In the genomic region with DNA sequence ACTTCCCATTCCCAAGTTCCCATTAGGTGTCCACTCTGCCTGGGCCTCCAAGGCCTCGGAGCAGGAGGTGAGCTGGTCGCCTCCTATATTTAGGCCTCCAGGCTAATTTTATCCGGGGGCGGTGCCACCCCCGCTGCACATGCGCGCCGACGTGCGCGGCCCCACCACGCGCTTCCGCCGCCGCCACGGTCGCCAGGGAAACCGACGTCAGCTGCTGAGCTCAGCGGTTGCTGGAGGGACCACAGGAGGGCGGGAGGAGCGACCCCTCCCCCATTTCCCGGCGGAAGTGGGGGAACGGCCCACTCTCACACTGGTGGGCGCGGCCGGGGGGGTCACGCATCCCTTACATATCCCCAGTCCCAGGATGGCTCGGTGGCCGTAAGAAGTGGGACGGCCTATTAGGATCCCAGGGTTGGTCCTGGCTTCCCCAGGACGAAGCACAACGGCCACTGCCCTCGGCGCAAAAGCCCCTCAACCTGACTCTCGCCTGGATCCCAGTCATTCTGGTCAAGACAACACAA, we compare ENCODE assay signal across 8 cellular contexts. TPM values are rescaled to one million over a fixed set of nuclear protein-coding genes. Genes with fewer than 3 reads are reported as not detected.
DNase-seq lines count a peak whose midpoint lies in the region; ATAC-seq and TF ChIP-seq lines count a peak whose summit lies in the region.

No MANE protein-coding gene starts in this region.

- no peak for ATAC-seq in GM21723 (IDR thresholded peaks at IDR 0.05; ENCODE audit: unreplicated experiment)

- H3K36me3 Mint-ChIP-seq in activated CD4-positive, alpha-beta memory T cell treated with anti-CD3 and anti-CD28 coated beads for 36 hours, result peaks cover 19% of the 10 kb centered on the region

- no peaks in the 10 kb centered on the region for H3K9me3 Mint-ChIP-seq in activated CD4-positive, alpha-beta memory T cell treated with anti-CD3 and anti-CD28 coated beads for 36 hours

- H3K4me3 ChIP-seq in HFF-Myc (replicated peaks; ENCODE audit: low read depth, low read length) (peak overlapping the region; percentile 82), dorsolateral prefrontal cortex (peak overlapping the region; percentile 61 to 98 (median 88)), lower leg skin (ENCODE audit: low read depth, poor library complexity, severe bottlenecking) (peak overlapping the region; percentile 71)

- DNase-seq in GM04503 (ENCODE audit: low read depth), result peak; percentile 55
- no peak for DNase-seq in HFF-Myc (ENCODE audit: extremely low read depth, low read depth)
- DNase-seq in NCI-H2196 treated with DMSO at 0.1 percent for 48 hours (lab: John Stamatoyannopoulos, UW; ENCODE audit: unreplicated experiment), result peak; percentile 17
- DNase-seq in activated CD4-positive, alpha-beta memory T cell treated with anti-CD3 and anti-CD28 coated beads for 36 hours, result peak; percentile 92
- DNase-seq in dorsolateral prefrontal cortex, result peak; percentile 63 to 92 (median 88)
- DNase-seq in lower leg skin (ENCODE audit: low spot score in 2 of 2), result peak; percentile 83 to 98
- DNase-seq in stimulated activated CD4-positive, alpha-beta T cell treated with anti-CD3 and anti-CD28 coated beads, Interleukin-4, amount 100 ng/mL, for 1 hour, result peak; percentile 87

- H3K4me3 Mint-ChIP-seq in activated CD4-positive, alpha-beta memory T cell treated with anti-CD3 and anti-CD28 coated beads for 36 hours, result peak overlapping the region; percentile 83

- H3K27me3 ChIP-seq in dorsolateral prefrontal cortex, result no peaks in the 10 kb centered on the region

- 8 to 21% methylated on average over 12 to 38 of the region's 38 CpGs for WGBS in lower leg skin, 2 donors

- no peak for TF ChIP-seq CTCF in HFF-Myc (IDR thresholded peaks at IDR 0.05; ENCODE audit: low read depth, low read length, missing control alignments)
- peak in 10 of 56 donors; percentile 9 to 26 (median 17) for TF ChIP-seq CTCF in dorsolateral prefrontal cortex (IDR thresholded peaks at IDR 0.05 in 54 of 56, conservative IDR thresholded peaks at IDR 0.05 in 2 of 56; ENCODE audit: low read depth in 1 of 56, partially characterized antibody in 56 of 56)
- no peak for TF ChIP-seq CTCF in lower leg skin (IDR thresholded peaks at IDR 0.05)

- H3K27ac Mint-ChIP-seq in activated CD4-positive, alpha-beta memory T cell treated with anti-CD3 and anti-CD28 coated beads for 36 hours, result no peak overlapping the region

- peaks cover 35% of the 10 kb centered on the region for H3K4me1 Mint-ChIP-seq in activated CD4-positive, alpha-beta memory T cell treated with anti-CD3 and anti-CD28 coated beads for 36 hours (ENCODE audit: low read depth)

- intact Hi-C loops in activated CD4-positive, alpha-beta memory T cell treated with anti-CD3 and anti-CD28 coated beads for 36 hours (cut with micrococcal nuclease), result loop anchor here (1.0 kb wide), 1 partner anchor 12 kb away; no protein-coding TSS in a partner anchor
- intact Hi-C loops in dorsolateral prefrontal cortex (cut with DNase I) (loop anchor here in 1 of 2 donors (5.0 to 10.0 kb wide), 2 partner anchors 41 to 306 kb away; a partner anchor contains a TSS), lower leg skin (cut with DNase I; ENCODE audit: low total_unique reads) (no loop called here)

- H3K27ac ChIP-seq in dorsolateral prefrontal cortex, result peak overlapping the region; percentile 90 to 100 (median 100)

- POLR2A ChIA-PET in activated CD4-positive, alpha-beta memory T cell treated with anti-CD3 and anti-CD28 coated beads for 36 hours (lab: Charles Lee), result interaction anchor here (0.8 to 5.3 kb wide), 4 partner anchors 11 to 72 kb away, joined by 3 to 34 read pairs (median 14); no protein-coding TSS in a partner anchor

- no peaks in the 10 kb centered on the region for H3K27me3 Mint-ChIP-seq in activated CD4-positive, alpha-beta memory T cell treated with anti-CD3 and anti-CD28 coated beads for 36 hours

- no peak for TF ChIP-seq POLR2A in lower leg skin (IDR thresholded peaks at IDR 0.05)

- CTCF ChIA-PET in activated CD4-positive, alpha-beta memory T cell treated with anti-CD3 and anti-CD28 coated beads for 36 hours (lab: Charles Lee), result interaction anchor here (1.0 to 1.9 kb wide), 6 partner anchors 10 to 150 kb away, joined by 3 to 12 read pairs (median 5); no protein-coding TSS in a partner anchor

RNA-seq across cellular contexts. Expression of a gene that starts 1.0 kb away (rescaled TPM):
- total RNA-seq in activated CD4-positive, alpha-beta memory T cell treated with anti-CD3 and anti-CD28 coated beads for 36 hours, result 10 to 100 TPM; 48.9 to 56.3 TPM
- total RNA-seq in dorsolateral prefrontal cortex, result 100 to 1,000 TPM in 74 of 120 experiments, 10 to 100 TPM in 46; 46.9 to 218 (median 112) TPM
- total RNA-seq in lower leg skin, result 100 to 1,000 TPM; 197 to 545 (median 266) TPM

RNA-seq across cellular contexts. Expression of a gene that starts 11.6 kb away (rescaled TPM):
- total RNA-seq in activated CD4-positive, alpha-beta memory T cell treated with anti-CD3 and anti-CD28 coated beads for 36 hours, result 10 to 100 TPM; 30.1 to 30.4 TPM
- 100 to 1,000 TPM; 264 to 763 (median 490) TPM for total RNA-seq in dorsolateral prefrontal cortex
- total RNA-seq in lower leg skin, result 10 to 100 TPM; 43.5 to 58.9 (median 49.3) TPM

RNA-seq across cellular contexts. Expression of a gene that starts 25.0 kb away (rescaled TPM):
- 10 to 100 TPM; 32.6 to 35.3 TPM for total RNA-seq in activated CD4-positive, alpha-beta memory T cell treated with anti-CD3 and anti-CD28 coated beads for 36 hours
- total RNA-seq in dorsolateral prefrontal cortex, result 10 to 100 TPM in 119 of 120 experiments, 1 to 10 TPM in 1; 9.1 to 25.9 (median 17.1) TPM
- 10 to 100 TPM; 15.9 to 21.0 (median 17.6) TPM for total RNA-seq in lower leg skin

RNA-seq across cellular contexts. Expression of a gene that starts 27.3 kb away (rescaled TPM):
- 1 to 10 TPM; 2.5 to 2.8 TPM for total RNA-seq in activated CD4-positive, alpha-beta memory T cell treated with anti-CD3 and anti-CD28 coated beads for 36 hours
- total RNA-seq in dorsolateral prefrontal cortex (1 to 10 TPM in 88 of 120 experiments, under 1 TPM in 29, not detected in 3; 0.28 to 5.9 (median 1.7) TPM), lower leg skin (not detected)

RNA-seq across cellular contexts. Expression of a gene that starts 32.9 kb away (rescaled TPM):
- total RNA-seq in activated CD4-positive, alpha-beta memory T cell treated with anti-CD3 and anti-CD28 coated beads for 36 hours, result under 1 TPM; 0.12 TPM
- 1 to 10 TPM in 110 of 120 experiments, under 1 TPM in 10; 0.39 to 6.5 (median 2.0) TPM for total RNA-seq in dorsolateral prefrontal cortex
- 100 to 1,000 TPM in 1 of 4 donors, 10 to 100 TPM in 3; 73.8 to 143 (median 88.2) TPM for total RNA-seq in lower leg skin

Comparison
In these comparisons a context has a peak if more than half of its experiments do, and no peak if none do; other contexts are left out.
1. RNA of a gene that starts 11.6 kb away (total RNA-seq): 264 to 763 TPM in dorsolateral prefrontal cortex; 43.5 to 58.9 TPM in lower leg skin and 30.1 to 30.4 TPM in activated CD4-positive, alpha-beta memory T cell treated with anti-CD3 and anti-CD28 coated beads for 36 hours; every median in the first group is over 4 times any median in the second.
2. Peak in every context shown above with its lines, with median percentiles within 50 percentile points of each other: H3K4me3 ChIP-seq.